ENCODE assay signal across 12 cellular contexts in genomic region chr20:63950701-63951397, GRCh38. TPM values are rescaled to one million over a fixed set of nuclear protein-coding genes. Genes with fewer than 3 reads are reported as not detected.
A peak's percentile ranks its signal among the peaks of the same experiment; 100 is the strongest.
DNase-seq lines count a peak whose midpoint lies in the region; ATAC-seq, FAIRE-seq and TF ChIP-seq lines count a peak whose summit lies in the region.
"Had no signal": no experiment of that assay in that cellular context is flagged by ENCODE, and none has a peak within 500 bp of the region (broad histone marks: within the 10 kb centered on the region; RNA-seq: fewer than 3 reads in every experiment).

No MANE protein-coding gene starts in this region.

- WGBS in GM23248 (ENCODE audit: low coverage in 1 of 2, low lambda C conversion rate in 2 of 2, missing lambda C conversion rate in 2 of 2), 2 experiments, result 80 to 81% methylated on average over 20 of the region's 20 CpGs
- WGBS in spleen, 5 donors, result 67 to 87% (median 79%) methylated on average over 7 to 20 of the region's 20 CpGs

- peaks cover 0 to 2% (median 0%) of the 10 kb centered on the region in 5 experiments for H3K9me3 Mint-ChIP-seq in brain
- H3K9me3 Mint-ChIP-seq: activated T-helper 17 cell treated with anti-CD3 and anti-CD28 coated beads, Interleukin-2, amount 50 U/mL, for 72 hours had no signal

- H3K9me2 ChIP-seq in GM23248 (ENCODE audit: insufficient read depth), result no peaks in the 10 kb centered on the region

- in situ Hi-C loops in GM23248 (cut with MboI), result no loop called here

- H3K4me1 Mint-ChIP-seq in brain, result peaks cover 69% of the 10 kb centered on the region

- no peak for DNase-seq in GM23248
- DNase-seq in kidney, result peak; percentile 77
- peak; percentile 75 for DNase-seq in spleen
- DNase-seq in activated CD8-positive, alpha-beta memory T cell treated with anti-CD3 and anti-CD28 coated beads, Interleukin-2, amount 50 U/mL, for 4 hours, result no peak
- no peak for DNase-seq in NCI-H2029 treated with DMSO at 0.1 percent for 48 hours (lab: John Stamatoyannopoulos, UW)
- no peak for DNase-seq in OCI-M2 (lab: John Stamatoyannopoulos, UW; ENCODE audit: unreplicated experiment)
- DNase-seq: central memory CD4-positive, alpha-beta T cell; MG63; SHP77 treated with DMSO at 0.1 percent for 48 hours had no signal

- 0 out of 2 replicates have a peak overlapping the region, but pooled peaks have one; percentile 49 for H3K9ac ChIP-seq in GM23248
- H3K9ac ChIP-seq in kidney (ENCODE audit: low read length in 2 of 2), result no peak overlapping the region

- H3K4me2 ChIP-seq in GM23248 (ENCODE audit: unreplicated experiment), result no peak overlapping the region

- no peaks in the 10 kb centered on the region for H3K27me3 ChIP-seq in GM23248 (replicated peaks; ENCODE audit: insufficient read depth)
- H3K27me3 ChIP-seq in spleen (replicated peaks in 1 of 7), result no peaks in the 10 kb centered on the region
- H3K27me3 ChIP-seq: MG63 had no signal

- no peak overlapping the region for H2AFZ ChIP-seq in GM23248

- H3K4me3 ChIP-seq in GM23248 (no peak overlapping the region), kidney (ENCODE audit: low read length in 2 of 2) (no peak overlapping the region), spleen (no peak overlapping the region)
- H3K4me3 ChIP-seq: MG63 had no signal

- no peaks in the 10 kb centered on the region; the same call in 1 of the 2 replicates for H4K20me1 ChIP-seq in GM23248 (ENCODE audit: insufficient read depth)

- no peaks in the 10 kb centered on the region for H3K9me3 ChIP-seq in GM23248 (ENCODE audit: low read depth)
- H3K9me3 ChIP-seq in kidney (ENCODE audit: control insufficient read depth in 1 of 2, low read length in 2 of 2), result no peaks in the 10 kb centered on the region
- no peaks in the 10 kb centered on the region for H3K9me3 ChIP-seq in spleen

- no peak for FAIRE-seq in kidney (lab: Jason Lieb, UNC)

- H3K36me3 Mint-ChIP-seq in brain, result peaks cover 5% of the 10 kb centered on the region

- intact Hi-C loops in kidney (cut with DNase I), result no loop called here
- intact Hi-C loops in spleen (cut with DNase I; ENCODE audit: low total_unique reads), result no loop called here

- peaks cover 12% of the 10 kb centered on the region for H3F3A ChIP-seq in GM23248 (ENCODE audit: insufficient read depth)

- peak overlapping the region in 2 of 5 experiments; percentile 37 to 43 for H3K4me3 Mint-ChIP-seq in brain

- H3K4me1 ChIP-seq in GM23248 (ENCODE audit: insufficient read depth), result peaks cover 23% of the 10 kb centered on the region; the same call in 1 of the 2 replicates
- peaks cover 14 to 59% of the 10 kb centered on the region in 2 donors for H3K4me1 ChIP-seq in kidney (ENCODE audit: control insufficient read depth in 1 of 2, insufficient read depth in 1 of 2, low read depth in 1 of 2, low read length in 2 of 2)
- peaks cover 65 to 100% (median 97%) of the 10 kb centered on the region in 6 donors for H3K4me1 ChIP-seq in spleen

- no peaks in the 10 kb centered on the region for H3K27me3 Mint-ChIP-seq in brain
- H3K27me3 Mint-ChIP-seq: activated T-helper 17 cell treated with anti-CD3 and anti-CD28 coated beads, Interleukin-2, amount 50 U/mL, for 72 hours had no signal

- H3K27ac Mint-ChIP-seq in brain, result peak overlapping the region in 3 of 5 experiments; percentile 38 to 99 (median 62)

- peaks cover 94% of the 10 kb centered on the region for H3K79me2 ChIP-seq in GM23248 (ENCODE audit: insufficient read depth)

- H3K27ac ChIP-seq in GM23248 (no peak overlapping the region), kidney (ENCODE audit: low read depth in 2 of 2, low read length in 2 of 2) (peak overlapping the region; percentile 53 to 57), spleen (peak overlapping the region in 5 of 8 donors; percentile 77 to 90 (median 83))

- TF ChIP-seq CTCF in brain (conservative IDR thresholded peaks at IDR 0.05) (no peak), kidney (IDR thresholded peaks at IDR 0.05; ENCODE audit: borderline replicate concordance, extremely low read depth, insufficient read depth) (no peak), spleen (IDR thresholded peaks at IDR 0.05 in 8 of 11, conservative IDR thresholded peaks at IDR 0.05 in 3 of 11) (no peak)

- H3K36me3 ChIP-seq in GM23248 (ENCODE audit: low read depth) (no peaks in the 10 kb centered on the region), kidney (ENCODE audit: control insufficient read depth in 1 of 2, insufficient read depth in 2 of 2, low read length in 2 of 2) (no peaks in the 10 kb centered on the region), spleen (peaks cover 0 to 35% (median 6%) of the 10 kb centered on the region in 6 donors)

- no peak for ATAC-seq in GM21526 (IDR thresholded peaks at IDR 0.05; ENCODE audit: low FRiP score, unreplicated experiment)
- ATAC-seq: activated T-helper 17 cell treated with anti-CD3 and anti-CD28 coated beads, Interleukin-2, amount 50 U/mL, for 72 hours had no signal

- TF ChIP-seq POLR2A in spleen (IDR thresholded peaks at IDR 0.05), result no peak

RNA-seq across cellular contexts. Expression of gene UCKL1, which starts 5.4 kb away (rescaled TPM):
- 17.6 and 21.5 TPM in 2 replicates for total RNA-seq in GM23248 (2014; rRNA removed; shearing (Covaris generic))
- polyA plus RNA-seq in GM23248 (2016; fragmentation: Nextera tagmentation; extraction: Ambion mirVana) (28.8 and 33.4 TPM in 2 replicates), brain (ENCODE audit: insufficient read depth, low read depth, low replicate concordance) (45.7 TPM), kidney (ENCODE audit: insufficient read depth, low read depth, low replicate concordance) (39.3 TPM), spleen (10 to 100 TPM; 36.0 to 68.0 (median 62.7) TPM)
- total RNA-seq in kidney (39.8 TPM), spleen (10 to 100 TPM; 34.2 to 52.2 (median 47.1) TPM)

RNA-seq across cellular contexts. Expression of gene ZNF512B, which starts 18.9 kb away (rescaled TPM):
- 16.4 and 16.6 TPM in 2 replicates for total RNA-seq in GM23248 (2014; rRNA removed; shearing (Covaris generic))
- 1.2 and 1.5 TPM in 2 replicates for polyA plus RNA-seq in GM23248 (2016; fragmentation: Nextera tagmentation; extraction: Ambion mirVana)
- 15.2 TPM for polyA plus RNA-seq in brain (ENCODE audit: insufficient read depth, low read depth, low replicate concordance)
- 19.2 TPM for total RNA-seq in kidney
- 8.6 TPM for polyA plus RNA-seq in kidney (ENCODE audit: insufficient read depth, low read depth, low replicate concordance)
- total RNA-seq in spleen, result 10 to 100 TPM in 6 of 7 donors, 1 to 10 TPM in 1; 9.5 to 21.8 (median 12.8) TPM
- polyA plus RNA-seq in spleen, result 10 to 100 TPM in 1 of 3 donors, 1 to 10 TPM in 2; 3.4 to 12.0 (median 3.8) TPM

RNA-seq across cellular contexts. Expression of gene SAMD10, which starts 28.6 kb away (rescaled TPM):
- total RNA-seq in GM23248 (2014; rRNA removed; shearing (Covaris generic)), result 0.38 and 1.3 TPM in 2 replicates
- polyA plus RNA-seq in GM23248 (2016; fragmentation: Nextera tagmentation; extraction: Ambion mirVana) (1.3 and 1.7 TPM in 2 replicates), brain (ENCODE audit: insufficient read depth, low read depth, low replicate concordance) (29.4 TPM), kidney (ENCODE audit: insufficient read depth, low read depth, low replicate concordance) (8.5 TPM), spleen (10 to 100 TPM in 1 of 3 donors, 1 to 10 TPM in 2; 5.9 to 10.1 (median 6.1) TPM)
- total RNA-seq in kidney (7.9 TPM), spleen (10 to 100 TPM in 3 of 7 donors, 1 to 10 TPM in 4; 6.0 to 13.8 (median 8.9) TPM)

RNA-seq across cellular contexts. Expression of gene PRPF6, which starts 30.1 kb away (rescaled TPM):
- total RNA-seq in GM23248 (2014; rRNA removed; shearing (Covaris generic)), result 39.0 and 47.1 TPM in 2 replicates
- polyA plus RNA-seq in GM23248 (2016; fragmentation: Nextera tagmentation; extraction: Ambion mirVana), result 54.8 and 59.4 TPM in 2 replicates
- 196 TPM for polyA plus RNA-seq in brain (ENCODE audit: insufficient read depth, low read depth, low replicate concordance)
- 73.3 TPM for total RNA-seq in kidney
- polyA plus RNA-seq in kidney (ENCODE audit: insufficient read depth, low read depth, low replicate concordance), result 51.3 TPM
- 10 to 100 TPM; 53.4 to 71.1 (median 61.6) TPM for total RNA-seq in spleen
- polyA plus RNA-seq in spleen, result 10 to 100 TPM; 39.9 to 52.4 (median 41.9) TPM

RNA-seq across cellular contexts. Expression of gene DNAJC5, which starts 55.9 kb away (rescaled TPM):
- total RNA-seq in GM23248 (2014; rRNA removed; shearing (Covaris generic)), result 68.0 and 70.9 TPM in 2 replicates
- polyA plus RNA-seq in GM23248 (2016; fragmentation: Nextera tagmentation; extraction: Ambion mirVana) (22.4 and 24.9 TPM in 2 replicates), brain (ENCODE audit: insufficient read depth, low read depth, low replicate concordance) (77.8 TPM), kidney (ENCODE audit: insufficient read depth, low read depth, low replicate concordance) (24.4 TPM), spleen (10 to 100 TPM; 12.7 to 32.3 (median 15.2) TPM)
- total RNA-seq in kidney (52.3 TPM), spleen (10 to 100 TPM; 47.5 to 83.1 (median 65.4) TPM)

Comparison
In these comparisons a context has a peak if more than half of its experiments do, and no peak if none do; other contexts are left out.
1. DNase-seq: peak in kidney (single experiment) and spleen (single experiment); none in GM23248 (single experiment), activated CD8-positive, alpha-beta memory T cell treated with anti-CD3 and anti-CD28 coated beads, Interleukin-2, amount 50 U/mL, for 4 hours (single experiment), NCI-H2029 treated with DMSO at 0.1 percent for 48 hours (single experiment) and OCI-M2 (single experiment).